In genomic region chr16:14024300-14024699, GRCh38 we compare ENCODE assay signal across 2 cellular contexts.
TF ChIP-seq lines count a peak whose summit lies in the region.

No MANE protein-coding gene starts in this region.

TF ChIP-seq in K562, 482 proteins besides CTCF, POLR2A, EP300 and RAD21:
- TF ChIP-seq C11orf30 (IDR thresholded peaks at IDR 0.05; ENCODE audit: low read depth) (peak; percentile 94), MAFF (IDR thresholded peaks at IDR 0.05; ENCODE audit: low read length) (peak; percentile 98), ZNF316 (IDR thresholded peaks at IDR 0.05) (peak; percentile 96), NFYB (IDR thresholded peaks at IDR 0.05; ENCODE audit: extremely low read depth, insufficient read length) (no peak), ZNF175 (CRISPR knock-in tag; IDR thresholded peaks at IDR 0.05; ENCODE audit: low read depth) (no peak), MAFG (tag; conservative IDR thresholded peaks at IDR 0.05) (peak; percentile 97), NFE2L1 (tag; IDR thresholded peaks at IDR 0.05; ENCODE audit: borderline replicate concordance, low read depth) (peak; percentile 52; the same call in 1 of the 2 replicates), NFE2 (IDR thresholded peaks at IDR 0.05; ENCODE audit: low read depth) (peak; percentile 77), MAFK (IDR thresholded peaks at IDR 0.05; ENCODE audit: low read length) (peak; percentile 99), EZH2 (IDR thresholded peaks at IDR 0.05; ENCODE audit: borderline replicate concordance, low read depth, low read length) (no peak), BACH1 (tag; IDR thresholded peaks at IDR 0.05) (peak; percentile 72; the same call in 1 of the 2 replicates), ZBTB34 (CRISPR knock-in tag; IDR thresholded peaks at IDR 0.05) (no peak)
TF ChIP-seq in K562: peak in this region for 8.

TF ChIP-seq in HepG2, 621 proteins besides CTCF, POLR2A, EP300 and RAD21 (continues in another document):
- TF ChIP-seq ZUFSP (CRISPR knock-in tag; IDR thresholded peaks at IDR 0.05; ENCODE audit: borderline replicate concordance) (no peak), ZNF720 (CRISPR knock-in tag; IDR thresholded peaks at IDR 0.05) (no peak), ZNF710 (CRISPR knock-in tag; IDR thresholded peaks at IDR 0.05; ENCODE audit: borderline replicate concordance) (no peak), NPAS2 (CRISPR knock-in tag; IDR thresholded peaks at IDR 0.05; ENCODE audit: borderline replicate concordance) (no peak), BORCS8-MEF2B (CRISPR knock-in tag; IDR thresholded peaks at IDR 0.05) (no peak), ZNF160 (CRISPR knock-in tag; IDR thresholded peaks at IDR 0.05) (no peak), NFE2L2 (IDR thresholded peaks at IDR 0.05; ENCODE audit: low read length) (peak; percentile 91), ARID2 (CRISPR knock-in tag; IDR thresholded peaks at IDR 0.05; ENCODE audit: borderline replicate concordance) (no peak), MAFK (conservative IDR thresholded peaks at IDR 0.05 in 1 of 2, IDR thresholded peaks at IDR 0.05 in 1 of 2; ENCODE audit: low read length in 2 of 2) (peak; percentile 100), MAFG (CRISPR knock-in tag; IDR thresholded peaks at IDR 0.05) (peak; percentile 59; the same call in 1 of the 2 replicates), ZNF569 (CRISPR knock-in tag; IDR thresholded peaks at IDR 0.05; ENCODE audit: borderline replicate concordance) (no peak), MED13 (CRISPR knock-in tag; IDR thresholded peaks at IDR 0.05) (no peak), ZIK1 (CRISPR knock-in tag; IDR thresholded peaks at IDR 0.05; ENCODE audit: borderline replicate concordance, low read depth) (no peak), SOX13 (IDR thresholded peaks at IDR 0.05) (no peak), SOX13 (CRISPR knock-in tag; conservative IDR thresholded peaks at IDR 0.05 in 1 of 2, IDR thresholded peaks at IDR 0.05 in 1 of 2) (no peak), ZNF605 (CRISPR knock-in tag; IDR thresholded peaks at IDR 0.05) (no peak), ZNF138 (CRISPR knock-in tag; IDR thresholded peaks at IDR 0.05; ENCODE audit: low read depth) (no peak), MAFF (IDR thresholded peaks at IDR 0.05; ENCODE audit: low read depth, low read length) (peak; percentile 100), NR2F2 (IDR thresholded peaks at IDR 0.05; ENCODE audit: borderline replicate concordance, low read depth) (no peak), ZNF609 (CRISPR knock-in tag; IDR thresholded peaks at IDR 0.05; ENCODE audit: borderline replicate concordance) (no peak), REPIN1 (CRISPR knock-in tag; IDR thresholded peaks at IDR 0.05; ENCODE audit: borderline replicate concordance, low read depth) (no peak), ZNF10 (CRISPR knock-in tag; IDR thresholded peaks at IDR 0.05; ENCODE audit: borderline replicate concordance, low read depth) (no peak)
- TF ChIP-seq, protein P1, sequence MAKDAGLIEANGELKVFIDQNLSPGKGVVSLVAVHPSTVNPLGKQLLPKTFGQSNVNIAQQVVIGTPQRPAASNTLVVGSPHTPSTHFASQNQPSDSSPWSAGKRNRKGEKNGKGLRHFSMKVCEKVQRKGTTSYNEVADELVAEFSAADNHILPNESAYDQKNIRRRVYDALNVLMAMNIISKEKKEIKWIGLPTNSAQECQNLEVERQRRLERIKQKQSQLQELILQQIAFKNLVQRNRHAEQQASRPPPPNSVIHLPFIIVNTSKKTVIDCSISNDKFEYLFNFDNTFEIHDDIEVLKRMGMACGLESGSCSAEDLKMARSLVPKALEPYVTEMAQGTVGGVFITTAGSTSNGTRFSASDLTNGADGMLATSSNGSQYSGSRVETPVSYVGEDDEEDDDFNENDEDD (CRISPR knock-in tag; IDR thresholded peaks at IDR 0.05; ENCODE audit: borderline replicate concordance), result no peak
- TF ChIP-seq, protein P2, sequence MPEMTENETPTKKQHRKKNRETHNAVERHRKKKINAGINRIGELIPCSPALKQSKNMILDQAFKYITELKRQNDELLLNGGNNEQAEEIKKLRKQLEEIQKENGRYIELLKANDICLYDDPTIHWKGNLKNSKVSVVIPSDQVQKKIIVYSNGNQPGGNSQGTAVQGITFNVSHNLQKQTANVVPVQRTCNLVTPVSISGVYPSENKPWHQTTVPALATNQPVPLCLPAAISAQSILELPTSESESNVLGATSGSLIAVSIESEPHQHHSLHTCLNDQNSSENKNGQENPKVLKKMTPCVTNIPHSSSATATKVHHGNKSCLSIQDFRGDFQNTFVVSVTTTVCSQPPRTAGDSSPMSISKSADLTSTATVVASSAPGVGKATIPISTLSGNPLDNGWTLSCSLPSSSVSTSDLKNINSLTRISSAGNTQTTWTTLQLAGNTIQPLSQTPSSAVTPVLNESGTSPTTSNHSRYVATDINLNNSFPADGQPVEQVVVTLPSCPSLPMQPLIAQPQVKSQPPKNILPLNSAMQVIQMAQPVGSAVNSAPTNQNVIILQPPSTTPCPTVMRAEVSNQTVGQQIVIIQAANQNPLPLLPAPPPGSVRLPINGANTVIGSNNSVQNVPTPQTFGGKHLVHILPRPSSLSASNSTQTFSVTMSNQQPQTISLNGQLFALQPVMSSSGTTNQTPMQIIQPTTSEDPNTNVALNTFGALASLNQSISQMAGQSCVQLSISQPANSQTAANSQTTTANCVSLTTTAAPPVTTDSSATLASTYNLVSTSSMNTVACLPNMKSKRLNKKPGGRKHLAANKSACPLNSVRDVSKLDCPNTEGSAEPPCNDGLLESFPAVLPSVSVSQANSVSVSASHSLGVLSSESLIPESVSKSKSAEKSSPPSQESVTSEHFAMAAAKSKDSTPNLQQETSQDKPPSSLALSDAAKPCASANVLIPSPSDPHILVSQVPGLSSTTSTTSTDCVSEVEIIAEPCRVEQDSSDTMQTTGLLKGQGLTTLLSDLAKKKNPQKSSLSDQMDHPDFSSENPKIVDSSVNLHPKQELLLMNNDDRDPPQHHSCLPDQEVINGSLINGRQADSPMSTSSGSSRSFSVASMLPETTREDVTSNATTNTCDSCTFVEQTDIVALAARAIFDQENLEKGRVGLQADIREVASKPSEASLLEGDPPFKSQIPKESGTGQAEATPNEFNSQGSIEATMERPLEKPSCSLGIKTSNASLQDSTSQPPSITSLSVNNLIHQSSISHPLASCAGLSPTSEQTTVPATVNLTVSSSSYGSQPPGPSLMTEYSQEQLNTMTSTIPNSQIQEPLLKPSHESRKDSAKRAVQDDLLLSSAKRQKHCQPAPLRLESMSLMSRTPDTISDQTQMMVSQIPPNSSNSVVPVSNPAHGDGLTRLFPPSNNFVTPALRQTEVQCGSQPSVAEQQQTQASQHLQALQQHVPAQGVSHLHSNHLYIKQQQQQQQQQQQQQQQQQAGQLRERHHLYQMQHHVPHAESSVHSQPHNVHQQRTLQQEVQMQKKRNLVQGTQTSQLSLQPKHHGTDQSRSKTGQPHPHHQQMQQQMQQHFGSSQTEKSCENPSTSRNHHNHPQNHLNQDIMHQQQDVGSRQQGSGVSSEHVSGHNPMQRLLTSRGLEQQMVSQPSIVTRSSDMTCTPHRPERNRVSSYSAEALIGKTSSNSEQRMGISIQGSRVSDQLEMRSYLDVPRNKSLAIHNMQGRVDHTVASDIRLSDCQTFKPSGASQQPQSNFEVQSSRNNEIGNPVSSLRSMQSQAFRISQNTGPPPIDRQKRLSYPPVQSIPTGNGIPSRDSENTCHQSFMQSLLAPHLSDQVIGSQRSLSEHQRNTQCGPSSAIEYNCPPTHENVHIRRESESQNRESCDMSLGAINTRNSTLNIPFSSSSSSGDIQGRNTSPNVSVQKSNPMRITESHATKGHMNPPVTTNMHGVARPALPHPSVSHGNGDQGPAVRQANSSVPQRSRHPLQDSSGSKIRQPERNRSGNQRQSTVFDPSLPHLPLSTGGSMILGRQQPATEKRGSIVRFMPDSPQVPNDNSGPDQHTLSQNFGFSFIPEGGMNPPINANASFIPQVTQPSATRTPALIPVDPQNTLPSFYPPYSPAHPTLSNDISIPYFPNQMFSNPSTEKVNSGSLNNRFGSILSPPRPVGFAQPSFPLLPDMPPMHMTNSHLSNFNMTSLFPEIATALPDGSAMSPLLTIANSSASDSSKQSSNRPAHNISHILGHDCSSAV (CRISPR knock-in tag; IDR thresholded peaks at IDR 0.05; ENCODE audit: borderline replicate concordance), result no peak
- TF ChIP-seq, protein P3, sequence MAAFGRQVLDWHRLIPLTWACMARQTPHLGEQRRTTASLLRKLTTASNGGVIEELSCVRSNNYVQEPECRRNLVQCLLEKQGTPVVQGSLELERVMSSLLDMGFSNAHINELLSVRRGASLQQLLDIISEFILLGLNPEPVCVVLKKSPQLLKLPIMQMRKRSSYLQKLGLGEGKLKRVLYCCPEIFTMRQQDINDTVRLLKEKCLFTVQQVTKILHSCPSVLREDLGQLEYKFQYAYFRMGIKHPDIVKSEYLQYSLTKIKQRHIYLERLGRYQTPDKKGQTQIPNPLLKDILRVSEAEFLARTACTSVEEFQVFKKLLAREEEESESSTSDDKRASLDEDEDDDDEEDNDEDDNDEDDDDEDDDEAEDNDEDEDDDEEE (CRISPR knock-in tag; IDR thresholded peaks at IDR 0.05), result no peak
- TF ChIP-seq, protein P4, sequence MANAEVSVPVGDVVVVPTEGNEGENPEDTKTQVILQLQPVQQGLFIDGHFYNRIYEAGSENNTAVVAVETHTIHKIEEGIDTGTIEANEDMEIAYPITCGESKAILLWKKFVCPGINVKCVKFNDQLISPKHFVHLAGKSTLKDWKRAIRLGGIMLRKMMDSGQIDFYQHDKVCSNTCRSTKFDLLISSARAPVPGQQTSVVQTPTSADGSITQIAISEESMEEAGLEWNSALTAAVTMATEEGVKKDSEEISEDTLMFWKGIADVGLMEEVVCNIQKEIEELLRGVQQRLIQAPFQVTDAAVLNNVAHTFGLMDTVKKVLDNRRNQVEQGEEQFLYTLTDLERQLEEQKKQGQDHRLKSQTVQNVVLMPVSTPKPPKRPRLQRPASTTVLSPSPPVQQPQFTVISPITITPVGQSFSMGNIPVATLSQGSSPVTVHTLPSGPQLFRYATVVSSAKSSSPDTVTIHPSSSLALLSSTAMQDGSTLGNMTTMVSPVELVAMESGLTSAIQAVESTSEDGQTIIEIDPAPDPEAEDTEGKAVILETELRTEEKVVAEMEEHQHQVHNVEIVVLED (CRISPR knock-in tag; IDR thresholded peaks at IDR 0.05; ENCODE audit: borderline replicate concordance), result no peak
